ENCODE assay signal across 1 cellular context in genomic region chr19:53960187-53960586, GRCh38.
A peak's percentile ranks its signal among the peaks of the same experiment; 100 is the strongest.
TF ChIP-seq lines count a peak whose summit lies in the region.

No MANE protein-coding gene starts in this region.

TF ChIP-seq in endothelial cell of umbilical vein, 7 proteins besides CTCF, POLR2A, EP300 and RAD21:
- peak; percentile 11 for TF ChIP-seq EZH2 (IDR thresholded peaks at IDR 0.05; ENCODE audit: borderline replicate concordance, low read depth, low read length, severe bottlenecking)
- TF ChIP-seq MAX (IDR thresholded peaks at IDR 0.05; ENCODE audit: insufficient read depth, insufficient read length): no peak
- no peak for TF ChIP-seq MYC (IDR thresholded peaks at IDR 0.05; ENCODE audit: low read depth, low read length)
- no peak for TF ChIP-seq JUN (IDR thresholded peaks at IDR 0.05; ENCODE audit: borderline replicate concordance, insufficient read depth, insufficient read length, low read depth)
- no peak for TF ChIP-seq GATA2 (IDR thresholded peaks at IDR 0.05; ENCODE audit: insufficient read depth, insufficient read length, low read depth, low read length)
- no peak for TF ChIP-seq FOS (IDR thresholded peaks at IDR 0.05; ENCODE audit: borderline replicate concordance, insufficient read depth, low read length)
